Comparison of ENCODE assay signal across 14 cellular contexts in the genomic region with DNA sequence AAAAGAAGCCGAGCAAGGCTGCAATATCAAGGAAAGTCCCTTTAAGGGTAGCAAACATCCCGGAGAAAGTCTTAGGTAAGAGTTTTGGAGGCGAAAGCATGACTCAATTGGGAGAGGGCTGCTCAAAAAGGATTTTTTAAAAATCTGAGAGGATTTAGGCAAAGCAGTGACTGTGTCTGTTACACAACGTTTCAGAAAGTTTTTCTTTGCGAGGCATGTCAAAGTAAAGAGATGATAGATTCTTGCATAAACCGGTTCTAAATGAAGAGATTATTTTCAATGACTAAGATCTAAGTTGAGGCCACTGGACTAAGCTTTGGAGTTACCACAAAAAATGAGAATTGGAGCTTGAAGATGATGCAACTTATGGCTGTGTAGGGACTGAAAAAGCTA. TPM values are rescaled to one million over a fixed set of nuclear protein-coding genes. Genes with fewer than 3 reads are reported as not detected.
A peak's percentile ranks its signal among the peaks of the same experiment; 100 is the strongest.
DNase-seq lines count a peak whose midpoint lies in the region; ATAC-seq and TF ChIP-seq lines count a peak whose summit lies in the region.
"Had no signal": no experiment of that assay in that cellular context is flagged by ENCODE, and none has a peak within 500 bp of the region (broad histone marks: within the 10 kb centered on the region; RNA-seq: fewer than 3 reads in every experiment).

No MANE protein-coding gene starts in this region.

- no peaks in the 10 kb centered on the region for H3K36me3 Mint-ChIP-seq in type B pancreatic cell
- H3K36me3 Mint-ChIP-seq: stimulated activated naive B cell treated with anti-CD40 and anti-IgM and Interleukin-4, amounts not matched to agents 10 μg/mL and 1 μg/mL and 100 μg/mL, for 72 hours had no signal

- no peaks in the 10 kb centered on the region for H3K9me3 Mint-ChIP-seq in type B pancreatic cell
- H3K9me3 Mint-ChIP-seq: stimulated activated naive B cell treated with anti-CD40 and anti-IgM and Interleukin-4, amounts not matched to agents 10 μg/mL and 1 μg/mL and 100 μg/mL, for 72 hours had no signal

- no peak for TF ChIP-seq CTCF in type B pancreatic cell (conservative IDR thresholded peaks at IDR 0.05)

- peak overlapping the region; percentile 17 for H3K27ac Mint-ChIP-seq in type B pancreatic cell
- H3K27ac Mint-ChIP-seq: stimulated activated naive B cell treated with anti-CD40 and anti-IgM and Interleukin-4, amounts not matched to agents 10 μg/mL and 1 μg/mL and 100 μg/mL, for 72 hours had no signal

- in situ Hi-C loops in KBM-7 (cut with MboI; ENCODE audit: low pct_unique_long_range_greater_than_20kb, low sequenced_read_pairs) = no loop called here

- H3K4me3 Mint-ChIP-seq in type B pancreatic cell = no peak overlapping the region
- H3K4me3 Mint-ChIP-seq: stimulated activated naive B cell treated with anti-CD40 and anti-IgM and Interleukin-4, amounts not matched to agents 10 μg/mL and 1 μg/mL and 100 μg/mL, for 72 hours had no signal

- H3K27me3 Mint-ChIP-seq in type B pancreatic cell = no peaks in the 10 kb centered on the region
- H3K27me3 Mint-ChIP-seq: stimulated activated naive B cell treated with anti-CD40 and anti-IgM and Interleukin-4, amounts not matched to agents 10 μg/mL and 1 μg/mL and 100 μg/mL, for 72 hours had no signal

- no peak for ATAC-seq in HG02759 (IDR thresholded peaks at IDR 0.05; ENCODE audit: unreplicated experiment)
- no peak for ATAC-seq in HG02970 (IDR thresholded peaks at IDR 0.05; ENCODE audit: low FRiP score, unreplicated experiment)
- ATAC-seq: left colon; stimulated activated naive B cell treated with anti-CD40 and anti-IgM and Interleukin-4, amounts not matched to agents 10 μg/mL and 1 μg/mL and 100 μg/mL, for 72 hours had no signal

- peak; percentile 14 for DNase-seq in KBM-7
- DNase-seq in amniotic epithelial cell (ENCODE audit: low read depth) = peak; percentile 98
- DNase-seq in hepatic stellate cell (ENCODE audit: low spot score) = peak; percentile 37
- DNase-seq in type B pancreatic cell (ENCODE audit: extremely low spot score, unreplicated experiment) = no peak
- no peak for DNase-seq in NCI-H1092 (lab: John Stamatoyannopoulos, UW)
- no peak for DNase-seq in GM19238 (ENCODE audit: insufficient read length, low spot score)
- DNase-seq: activated T-cell treated with anti-CD3 and anti-CD28 coated beads, Interleukin-2, amount 50 U/mL, for 1 hour; DND-41; left colon; SHP77; stimulated activated CD4-positive, alpha-beta T cell treated with anti-CD3 and anti-CD28 coated beads, Interleukin-2, amount 100 ng/mL, for 24 hours; stimulated activated naive B cell treated with anti-CD40 and anti-IgM and Interleukin-4, amounts not matched to agents 10 μg/mL and 1 μg/mL and 100 μg/mL, for 72 hours had no signal

- no peaks in the 10 kb centered on the region for H3K4me1 Mint-ChIP-seq in type B pancreatic cell (ENCODE audit: unreplicated experiment)
- H3K4me1 Mint-ChIP-seq: stimulated activated naive B cell treated with anti-CD40 and anti-IgM and Interleukin-4, amounts not matched to agents 10 μg/mL and 1 μg/mL and 100 μg/mL, for 72 hours had no signal

RNA-seq across cellular contexts. Expression of a gene that starts 43.7 kb away (rescaled TPM):
- 2.0 and 7.5 TPM in 2 replicates for total RNA-seq in type B pancreatic cell (ENCODE audit: low replicate concordance)

RNA-seq across cellular contexts. Expression of a gene that starts 49.1 kb away (rescaled TPM):
- 13.1 and 13.6 TPM in 2 replicates for total RNA-seq in type B pancreatic cell (ENCODE audit: low replicate concordance)

RNA-seq across cellular contexts. Expression of a gene that starts 49.2 kb away (rescaled TPM):
- total RNA-seq in type B pancreatic cell (ENCODE audit: low replicate concordance) = 4.4 and 11.8 TPM in 2 replicates

Comparison
In these comparisons a context has a peak if more than half of its experiments do, and no peak if none do; other contexts are left out.
1. DNase-seq: peak in KBM-7 (single experiment), amniotic epithelial cell (single experiment) and hepatic stellate cell (single experiment); none in type B pancreatic cell (single experiment), NCI-H1092 (single experiment) and GM19238 (single experiment).